In genomic region chr2:218991674-218992168, GRCh38 we compare ENCODE assay signal across 17 cellular contexts. TPM values are rescaled to one million over a fixed set of nuclear protein-coding genes. Genes with fewer than 3 reads are reported as not detected.
DNase-seq lines count a peak whose midpoint lies in the region; TF ChIP-seq lines count a peak whose summit lies in the region.
"Had no signal": no experiment of that assay in that cellular context is flagged by ENCODE, and none has a peak within 500 bp of the region (broad histone marks: within the 10 kb centered on the region; RNA-seq: fewer than 3 reads in every experiment).

No MANE protein-coding gene starts in this region.

- H3K27ac Mint-ChIP-seq in nephron, result no peak overlapping the region
- no peak overlapping the region for H3K27ac Mint-ChIP-seq in activated T-helper 2 cell treated with anti-CD3 and anti-CD28 coated beads, Interferon-gamma antibody, Interleukin-2, Interleukin-4, amounts not matched to agents 10 μg/mL and 5 μg/mL and 100 μg/mL, durations not matched to agents 14 hours and 24 hours and 36 hours
- H3K27ac Mint-ChIP-seq: CD4-positive, alpha-beta memory T cell; naive thymus-derived CD8-positive, alpha-beta T cell had no signal

- H3K9me3 ChIP-seq in endocrine pancreas (ENCODE audit: control insufficient read depth, low read length) (no peaks in the 10 kb centered on the region), ascending aorta (no peaks in the 10 kb centered on the region)
- H3K9me3 ChIP-seq: body of pancreas, HAP-1 had no signal

- H3K27me3 ChIP-seq in endocrine pancreas (ENCODE audit: control insufficient read depth, insufficient read depth, low read length) (no peaks in the 10 kb centered on the region), ascending aorta (peaks cover 56% of the 10 kb centered on the region)

- no peak overlapping the region for H3K27ac ChIP-seq in ascending aorta
- H3K27ac ChIP-seq: body of pancreas, skin epidermis had no signal

- peak; percentile 58 for DNase-seq in EH (ENCODE audit: low read depth)
- DNase-seq in NCI-H226, result peak; percentile 28
- DNase-seq in ascending aorta (ENCODE audit: low spot score in 2 of 2), result no peak
- no peak for DNase-seq in iPS-NIHi11 (ENCODE audit: low spot score)
- no peak for DNase-seq in activated T-helper 2 cell treated with anti-CD3 and anti-CD28 coated beads, Interferon-gamma antibody, Interleukin-2, Interleukin-4, amounts not matched to agents 10 μg/mL and 5 μg/mL and 100 μg/mL, durations not matched to agents 14 hours and 24 hours and 36 hours (ENCODE audit: low spot score)
- no peak for DNase-seq in activated naive CD4-positive, alpha-beta T cell treated with Interleukin-2 at 50 U/mL for 16 hours
- DNase-seq: activated T-cell treated with anti-CD3 and anti-CD28 coated beads, Interleukin-2, amount 50 U/mL, for 4 hours; body of pancreas; CD4-positive, alpha-beta memory T cell; NCI-H187 had no signal

- H3K9ac ChIP-seq in endocrine pancreas (ENCODE audit: control insufficient read depth, insufficient read depth, low read length), result peak overlapping the region; percentile 49

- H3K36me3 ChIP-seq in endocrine pancreas (ENCODE audit: control insufficient read depth, insufficient read depth, low read length) (no peaks in the 10 kb centered on the region), ascending aorta (no peaks in the 10 kb centered on the region)
- H3K36me3 ChIP-seq: HAP-1 had no signal

- H3K4me1 ChIP-seq in endocrine pancreas (ENCODE audit: control insufficient read depth, insufficient read depth, low read length), result no peaks in the 10 kb centered on the region
- H3K4me1 ChIP-seq in ascending aorta, result peaks cover 13 to 24% of the 10 kb centered on the region in 2 donors
- H3K4me1 ChIP-seq: HAP-1 had no signal

- no peak overlapping the region for H3K4me3 ChIP-seq in endocrine pancreas (ENCODE audit: control insufficient read depth, insufficient read depth, low read length)
- H3K4me3 ChIP-seq in ascending aorta, result no peak overlapping the region
- H3K4me3 ChIP-seq: body of pancreas, HAP-1, skin epidermis had no signal

- H3K36me3 Mint-ChIP-seq in nephron (ENCODE audit: low read depth), result no peaks in the 10 kb centered on the region
- H3K36me3 Mint-ChIP-seq in activated T-helper 2 cell treated with anti-CD3 and anti-CD28 coated beads, Interferon-gamma antibody, Interleukin-2, Interleukin-4, amounts not matched to agents 10 μg/mL and 5 μg/mL and 100 μg/mL, durations not matched to agents 14 hours and 24 hours and 36 hours (ENCODE audit: low read depth), result no peaks in the 10 kb centered on the region
- H3K36me3 Mint-ChIP-seq: CD4-positive, alpha-beta memory T cell; naive thymus-derived CD8-positive, alpha-beta T cell had no signal

- H3K4me1 Mint-ChIP-seq in nephron, result no peaks in the 10 kb centered on the region
- H3K4me1 Mint-ChIP-seq in activated T-helper 2 cell treated with anti-CD3 and anti-CD28 coated beads, Interferon-gamma antibody, Interleukin-2, Interleukin-4, amounts not matched to agents 10 μg/mL and 5 μg/mL and 100 μg/mL, durations not matched to agents 14 hours and 24 hours and 36 hours (ENCODE audit: low read depth), result peaks cover 2% of the 10 kb centered on the region

- H3K9me3 Mint-ChIP-seq in nephron, result peaks cover 7% of the 10 kb centered on the region
- H3K9me3 Mint-ChIP-seq in activated T-helper 2 cell treated with anti-CD3 and anti-CD28 coated beads, Interferon-gamma antibody, Interleukin-2, Interleukin-4, amounts not matched to agents 10 μg/mL and 5 μg/mL and 100 μg/mL, durations not matched to agents 14 hours and 24 hours and 36 hours, result no peaks in the 10 kb centered on the region
- H3K9me3 Mint-ChIP-seq: activated T-cell treated with anti-CD3 and anti-CD28 coated beads, Interleukin-2, amount 50 U/mL, for 4 hours had no signal

- peaks cover 95% of the 10 kb centered on the region for H3K27me3 Mint-ChIP-seq in nephron (ENCODE audit: low read depth)
- peaks cover 82% of the 10 kb centered on the region for H3K27me3 Mint-ChIP-seq in activated T-helper 2 cell treated with anti-CD3 and anti-CD28 coated beads, Interferon-gamma antibody, Interleukin-2, Interleukin-4, amounts not matched to agents 10 μg/mL and 5 μg/mL and 100 μg/mL, durations not matched to agents 14 hours and 24 hours and 36 hours (ENCODE audit: low read depth)

- peak overlapping the region in 2 of 3 experiments; percentile 8 to 29 for H3K4me3 Mint-ChIP-seq in nephron
- no peak overlapping the region for H3K4me3 Mint-ChIP-seq in activated T-helper 2 cell treated with anti-CD3 and anti-CD28 coated beads, Interferon-gamma antibody, Interleukin-2, Interleukin-4, amounts not matched to agents 10 μg/mL and 5 μg/mL and 100 μg/mL, durations not matched to agents 14 hours and 24 hours and 36 hours (ENCODE audit: low read depth)
- H3K4me3 Mint-ChIP-seq: activated T-cell treated with anti-CD3 and anti-CD28 coated beads, Interleukin-2, amount 50 U/mL, for 4 hours had no signal

- no peak for TF ChIP-seq CTCF in nephron (IDR thresholded peaks at IDR 0.05; ENCODE audit: unreplicated experiment in 3 of 3)
- no peak for TF ChIP-seq CTCF in ascending aorta (IDR thresholded peaks at IDR 0.05)

- intact Hi-C loops in ascending aorta (cut with DNase I), result no loop called here
- intact Hi-C loops in activated T-helper 2 cell treated with anti-CD3 and anti-CD28 coated beads, Interferon-gamma antibody, Interleukin-2, Interleukin-4, amounts not matched to agents 10 μg/mL and 5 μg/mL and 100 μg/mL, durations not matched to agents 14 hours and 24 hours and 36 hours (cut with micrococcal nuclease), result no loop called here

RNA-seq across cellular contexts. Expression of gene CRYBA2, which starts 1.5 kb away (rescaled TPM):
- not detected for total RNA-seq in ascending aorta
- total RNA-seq in activated T-helper 2 cell treated with anti-CD3 and anti-CD28 coated beads, Interferon-gamma antibody, Interleukin-2, Interleukin-4, amounts not matched to agents 10 μg/mL and 5 μg/mL and 100 μg/mL, durations not matched to agents 14 hours and 24 hours and 36 hours, result not detected in 2 replicates
- total RNA-seq: activated T-cell treated with anti-CD3 and anti-CD28 coated beads, Interleukin-2, amount 50 U/mL, for 4 hours; CD4-positive, alpha-beta memory T cell; epithelial cell of proximal tubule; naive thymus-derived CD8-positive, alpha-beta T cell; temporal lobe had no signal

RNA-seq across cellular contexts. Expression of gene FEV, which starts 6.7 kb away (rescaled TPM):
- total RNA-seq in ascending aorta, result not detected
- not detected in 2 replicates for total RNA-seq in activated T-helper 2 cell treated with anti-CD3 and anti-CD28 coated beads, Interferon-gamma antibody, Interleukin-2, Interleukin-4, amounts not matched to agents 10 μg/mL and 5 μg/mL and 100 μg/mL, durations not matched to agents 14 hours and 24 hours and 36 hours
- total RNA-seq: activated T-cell treated with anti-CD3 and anti-CD28 coated beads, Interleukin-2, amount 50 U/mL, for 4 hours; body of pancreas; CD4-positive, alpha-beta memory T cell; epithelial cell of proximal tubule; naive thymus-derived CD8-positive, alpha-beta T cell; temporal lobe had no signal

RNA-seq across cellular contexts. Expression of gene CDK5R2, which starts 32.3 kb away (rescaled TPM):
- not detected for total RNA-seq in ascending aorta
- not detected in 2 replicates for total RNA-seq in activated T-helper 2 cell treated with anti-CD3 and anti-CD28 coated beads, Interferon-gamma antibody, Interleukin-2, Interleukin-4, amounts not matched to agents 10 μg/mL and 5 μg/mL and 100 μg/mL, durations not matched to agents 14 hours and 24 hours and 36 hours
- total RNA-seq: activated T-cell treated with anti-CD3 and anti-CD28 coated beads, Interleukin-2, amount 50 U/mL, for 4 hours; CD4-positive, alpha-beta memory T cell; epithelial cell of proximal tubule; naive thymus-derived CD8-positive, alpha-beta T cell had no signal

RNA-seq across cellular contexts. Expression of gene CFAP65, which starts 49.6 kb away (rescaled TPM):
- total RNA-seq in ascending aorta, result not detected
- not detected in 2 replicates for total RNA-seq in activated T-helper 2 cell treated with anti-CD3 and anti-CD28 coated beads, Interferon-gamma antibody, Interleukin-2, Interleukin-4, amounts not matched to agents 10 μg/mL and 5 μg/mL and 100 μg/mL, durations not matched to agents 14 hours and 24 hours and 36 hours
- total RNA-seq: activated T-cell treated with anti-CD3 and anti-CD28 coated beads, Interleukin-2, amount 50 U/mL, for 4 hours; body of pancreas; CD4-positive, alpha-beta memory T cell; naive thymus-derived CD8-positive, alpha-beta T cell had no signal

Comparison
In these comparisons a context has a peak if more than half of its experiments do, and no peak if none do; other contexts are left out.
1. DNase-seq: peak in EH (single experiment) and NCI-H226 (single experiment); none in ascending aorta (0 of 2), iPS-NIHi11 (single experiment), activated T-helper 2 cell treated with anti-CD3 and anti-CD28 coated beads, Interferon-gamma antibody, Interleukin-2, Interleukin-4, amounts not matched to agents 10 μg/mL and 5 μg/mL and 100 μg/mL, durations not matched to agents 14 hours and 24 hours and 36 hours (single experiment) and activated naive CD4-positive, alpha-beta T cell treated with Interleukin-2 at 50 U/mL for 16 hours (single experiment).